33 cellular contexts compared by ENCODE assay signal in genomic region chr3:89624494-89624893, GRCh38.
"Had no signal": no experiment of that assay in that cellular context is flagged by ENCODE, and none has a peak within 500 bp of the region (broad histone marks: within the 10 kb centered on the region; RNA-seq: fewer than 3 reads in every experiment).

No MANE protein-coding gene starts in this region.

- DNase-seq: activated effector memory CD4-positive, alpha-beta T cell treated with anti-CD3 and anti-CD28 coated beads, Interleukin-2, amount 50 U/mL, for 16 hours; activated effector memory CD4-positive, alpha-beta T cell treated with Interleukin-2 at 50 U/mL for 16 hours; activated gamma-delta T cell; activated gamma-delta T cell treated with Interleukin-2 at 50 U/mL for 16 hours; activated naive CD4-positive, alpha-beta T cell; activated naive CD4-positive, alpha-beta T cell treated with anti-CD3 and anti-CD28 coated beads for 36 hours; activated naive CD4-positive, alpha-beta T cell treated with anti-CD3 and anti-CD28 coated beads, Interleukin-2, amount 10 ng/mL, durations not matched to agents 7 days and 5 days; activated naive CD4-positive, alpha-beta T cell treated with anti-CD3 and anti-CD28 coated beads, Interleukin-2, amount 50 U/mL, for 16 hours; activated naive CD4-positive, alpha-beta T cell treated with Interleukin-2 at 50 U/mL for 16 hours; activated naive CD8-positive, alpha-beta T cell treated with anti-CD3 and anti-CD28 coated beads for 36 hours; activated naive CD8-positive, alpha-beta T cell treated with anti-CD3 and anti-CD28 coated beads, Interleukin-2, amount 10 ng/mL, durations not matched to agents 7 days and 5 days; activated naive CD8-positive, alpha-beta T cell treated with anti-CD3 and anti-CD28 coated beads, Interleukin-2, amount 50 U/mL, for 24 hours; activated T-cell treated with anti-CD3 and anti-CD28 coated beads, Interleukin-2, amount 50 U/mL, for 24 hours; activated T-cell treated with anti-CD3 and anti-CD28 coated beads, Interleukin-2, amount 50 U/mL, for 4 hours; activated T-cell treated with anti-CD3 and anti-CD28 coated beads, Interleukin-2, amount 50 U/mL, for 48 hours; activated T-cell treated with anti-CD3 and anti-CD28 coated beads, Interleukin-2, amount 50 U/mL, for 72 hours; adrenal gland; amniotic stem cell; amygdala; anterior cingulate cortex; aorta; body of pancreas; brain microvascular endothelial cell; caudate nucleus; central memory CD4-positive, alpha-beta T cell; cerebellar nuclear complex had no signal

- H3K9me3 ChIP-seq: adrenal gland, ascending aorta, body of pancreas, breast epithelium had no signal

- H3K4me1 ChIP-seq: adrenal gland, ascending aorta, body of pancreas, breast epithelium had no signal

- H3K27me3 ChIP-seq: adrenal gland, ascending aorta, body of pancreas, brain microvascular endothelial cell, breast epithelium, cardiac muscle cell had no signal

- FAIRE-seq: astrocyte, bronchial epithelial cell had no signal

- H3K36me3 ChIP-seq: adrenal gland, ascending aorta, brain microvascular endothelial cell, breast epithelium, cardiac muscle cell had no signal

- H3K27ac ChIP-seq: adrenal gland, ascending aorta, body of pancreas, brain microvascular endothelial cell, breast epithelium, cardiac muscle cell had no signal

- ATAC-seq: activated naive CD4-positive, alpha-beta T cell treated with anti-CD3 and anti-CD28 coated beads, Interleukin-2, amount 50 U/mL, for 72 hours; activated naive CD8-positive, alpha-beta T cell treated with anti-CD3 and anti-CD28 coated beads, Interleukin-2, amount 50 U/mL, for 24 hours; activated T-cell treated with anti-CD3 and anti-CD28 coated beads, Interleukin-2, amount 50 U/mL, for 4 hours; activated T-cell treated with anti-CD3 and anti-CD28 coated beads, Interleukin-2, amount 50 U/mL, for 72 hours; activated T-helper 17 cell treated with anti-CD3 and anti-CD28 coated beads, Interleukin-2, amount 50 U/mL, for 72 hours; body of pancreas had no signal

- H3K4me3 ChIP-seq: adrenal gland, ascending aorta, body of pancreas, breast epithelium, cardiac muscle cell had no signal
